Comparison of ENCODE assay signal across 8 cellular contexts in the genomic region with DNA sequence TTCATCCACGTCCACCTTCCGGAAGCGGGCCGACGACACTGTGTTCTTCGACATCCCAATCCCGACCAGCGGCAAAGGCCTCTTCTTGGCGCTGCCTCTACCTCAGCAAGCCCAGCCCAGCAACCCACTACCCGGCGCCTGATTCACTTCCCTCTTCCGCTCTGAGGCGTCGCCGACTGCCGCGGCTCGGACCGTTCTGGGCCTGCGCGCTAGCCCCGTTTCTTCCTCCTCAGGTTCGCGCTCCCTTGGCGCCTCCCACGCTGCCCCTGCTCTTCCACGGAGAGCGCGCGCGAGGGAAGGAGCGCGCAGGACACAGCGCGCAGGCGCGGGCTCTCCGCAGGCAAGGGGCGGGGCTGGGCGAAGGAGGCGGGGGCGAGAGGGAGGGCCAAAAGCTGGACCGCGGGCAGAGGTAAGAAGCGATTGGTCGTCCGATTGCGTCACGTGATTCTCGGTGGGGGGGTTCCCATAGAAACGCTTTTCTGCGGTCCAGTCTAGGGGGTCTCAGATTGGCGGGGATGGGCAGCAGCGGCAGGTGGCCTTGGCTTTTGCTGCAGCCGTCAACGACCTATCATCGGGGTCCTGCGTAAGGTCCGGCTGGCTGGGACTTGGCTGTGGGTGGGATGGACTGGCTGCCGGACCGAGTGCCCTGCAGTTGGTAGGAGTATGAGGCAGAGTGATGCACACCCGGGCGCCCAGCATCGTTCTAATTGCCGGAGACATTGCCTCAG. TPM values are rescaled to one million over a fixed set of nuclear protein-coding genes. Genes with fewer than 3 reads are reported as not detected.
A peak's percentile ranks its signal among the peaks of the same experiment; 100 is the strongest.
DNase-seq lines count a peak whose midpoint lies in the region; ATAC-seq and TF ChIP-seq lines count a peak whose summit lies in the region.

A gene (minus strand): TSS at position 178 of the 728 bp plus-strand sequence. CDS start 124 bp downstream, at position 54.

- peak; percentile 90 to 96 (median 94) for DNase-seq in CD8-positive, alpha-beta memory T cell
- DNase-seq in GM20000 (ENCODE audit: low spot score) (peak; percentile 93), HT1080 (ENCODE audit: low read depth) (peak; percentile 98), NOMO-1 treated with DMSO at 0.1 percent for 48 hours (lab: John Stamatoyannopoulos, UW; ENCODE audit: unreplicated experiment) (peak; percentile 98), memory B cell (ENCODE audit: low spot score in 2 of 2) (peak; percentile 85 to 91)
- peak; percentile 90 to 93 for DNase-seq in activated CD8-positive, alpha-beta memory T cell treated with anti-CD3 and anti-CD28 coated beads for 4 hours (ENCODE audit: low read depth in 2 of 2)
- peak; percentile 89 to 93 (median 91) for DNase-seq in effector memory CD8-positive, alpha-beta T cell
- peak; percentile 91 for DNase-seq in stimulated activated CD8-positive, alpha-beta memory T cell treated with anti-CD3 and anti-CD28 coated beads, Interleukin-12 subunit alpha, Interleukin-12 subunit beta, amount 100 ng/mL, for 24 hours (ENCODE audit: extremely low read depth)

- peak; percentile 86 for ATAC-seq in effector memory CD8-positive, alpha-beta T cell (replicated peaks)
- ATAC-seq in memory B cell (ENCODE audit: low read depth) = peak; percentile 84

- H3K27me3 ChIP-seq in CD8-positive, alpha-beta memory T cell (ENCODE audit: insufficient read depth, low read length, poor library complexity, severe bottlenecking) = no peaks in the 10 kb centered on the region

- H3K27ac Mint-ChIP-seq in CD8-positive, alpha-beta memory T cell = peak within 1 kb of the TSS; percentile 92 to 100 (median 100)
- H3K27ac Mint-ChIP-seq in effector memory CD8-positive, alpha-beta T cell = peak within 1 kb of the TSS; percentile 94 to 95
- H3K27ac Mint-ChIP-seq in memory B cell = peak within 1 kb of the TSS; percentile 91

- H3K27ac ChIP-seq in CD8-positive, alpha-beta memory T cell (ENCODE audit: low read depth, low read length) = peak within 1 kb of the TSS; percentile 71

- H3K36me3 Mint-ChIP-seq in CD8-positive, alpha-beta memory T cell = peaks cover 0 to 29% (median 5%) of the 10 kb centered on the region in 3 donors
- H3K36me3 Mint-ChIP-seq in effector memory CD8-positive, alpha-beta T cell (ENCODE audit: insufficient read depth) = peaks cover 30% of the 10 kb centered on the region
- H3K36me3 Mint-ChIP-seq in memory B cell = peaks cover 4% of the 10 kb centered on the region

- peaks cover 7% of the 10 kb centered on the region for H3K36me3 ChIP-seq in CD8-positive, alpha-beta memory T cell (ENCODE audit: insufficient read depth, low read length)

- POLR2A ChIA-PET in CD8-positive, alpha-beta memory T cell (lab: Charles Lee) = interaction anchor here (0.6 to 1.0 kb wide), 2 partner anchors 16 to 1276 kb away, joined by 3 read pairs; no protein-coding TSS in a partner anchor

- peak within 1 kb of the TSS; percentile 100 for H3K4me3 Mint-ChIP-seq in CD8-positive, alpha-beta memory T cell
- H3K4me3 Mint-ChIP-seq in effector memory CD8-positive, alpha-beta T cell = peak within 1 kb of the TSS; percentile 97
- peak within 1 kb of the TSS; percentile 99 for H3K4me3 Mint-ChIP-seq in memory B cell

- peaks cover 0 to 2% of the 10 kb centered on the region in 2 donors for H3K27me3 Mint-ChIP-seq in CD8-positive, alpha-beta memory T cell
- H3K27me3 Mint-ChIP-seq in effector memory CD8-positive, alpha-beta T cell = no peaks in the 10 kb centered on the region
- no peaks in the 10 kb centered on the region for H3K27me3 Mint-ChIP-seq in memory B cell

- no peak for TF ChIP-seq CTCF in GM20000 (IDR thresholded peaks at IDR 0.05; ENCODE audit: extremely low read depth, missing control alignments)

- H3K4me1 ChIP-seq in CD8-positive, alpha-beta memory T cell (ENCODE audit: insufficient read depth, low read length) = peaks cover 30% of the 10 kb centered on the region

- no peaks in the 10 kb centered on the region for H3K9me3 ChIP-seq in CD8-positive, alpha-beta memory T cell (ENCODE audit: low read length)

- H3K9me3 Mint-ChIP-seq in CD8-positive, alpha-beta memory T cell = no peaks in the 10 kb centered on the region
- H3K9me3 Mint-ChIP-seq in effector memory CD8-positive, alpha-beta T cell = no peaks in the 10 kb centered on the region
- no peaks in the 10 kb centered on the region for H3K9me3 Mint-ChIP-seq in memory B cell

- peaks cover 42 to 60% (median 55%) of the 10 kb centered on the region in 3 donors for H3K4me1 Mint-ChIP-seq in CD8-positive, alpha-beta memory T cell
- peaks cover 30 to 37% of the 10 kb centered on the region in 2 donors for H3K4me1 Mint-ChIP-seq in effector memory CD8-positive, alpha-beta T cell (ENCODE audit: low read depth in 2 of 2)
- peaks cover 21% of the 10 kb centered on the region for H3K4me1 Mint-ChIP-seq in memory B cell

- CTCF ChIA-PET in CD8-positive, alpha-beta memory T cell (lab: Charles Lee) = interaction anchor here (2.5 kb wide), 1 partner anchor 20 kb away, joined by 10 read pairs; no protein-coding TSS in a partner anchor

- peak within 1 kb of the TSS; percentile 84 for H3K4me3 ChIP-seq in CD8-positive, alpha-beta memory T cell (ENCODE audit: low read length)

RNA-seq across cellular contexts. Expression of the gene that starts here (rescaled TPM):
- 100 to 1,000 TPM; 142 to 146 TPM for total RNA-seq in CD8-positive, alpha-beta memory T cell
- polyA plus RNA-seq in CD8-positive, alpha-beta memory T cell = 414 TPM
- total RNA-seq in HT1080 (2014; rRNA removed; shearing (Covaris generic)) = 279 and 293 TPM in 2 replicates
- 214 and 242 TPM in 2 replicates for polyA plus RNA-seq in HT1080 (2015; cell fraction: cytosol; rRNA removed)
- polyA plus RNA-seq in HT1080 (2015; cell fraction: nucleus; rRNA removed) = 106 and 109 TPM in 2 replicates

Comparison
In these comparisons a context has a peak if more than half of its experiments do, and no peak if none do; other contexts are left out.
1. Peak in every context shown above with its lines: DNase-seq, ATAC-seq, H3K4me3 ChIP-seq and H3K27ac ChIP-seq.